ENCODE assay signal across 1 cellular context in the genomic region with DNA sequence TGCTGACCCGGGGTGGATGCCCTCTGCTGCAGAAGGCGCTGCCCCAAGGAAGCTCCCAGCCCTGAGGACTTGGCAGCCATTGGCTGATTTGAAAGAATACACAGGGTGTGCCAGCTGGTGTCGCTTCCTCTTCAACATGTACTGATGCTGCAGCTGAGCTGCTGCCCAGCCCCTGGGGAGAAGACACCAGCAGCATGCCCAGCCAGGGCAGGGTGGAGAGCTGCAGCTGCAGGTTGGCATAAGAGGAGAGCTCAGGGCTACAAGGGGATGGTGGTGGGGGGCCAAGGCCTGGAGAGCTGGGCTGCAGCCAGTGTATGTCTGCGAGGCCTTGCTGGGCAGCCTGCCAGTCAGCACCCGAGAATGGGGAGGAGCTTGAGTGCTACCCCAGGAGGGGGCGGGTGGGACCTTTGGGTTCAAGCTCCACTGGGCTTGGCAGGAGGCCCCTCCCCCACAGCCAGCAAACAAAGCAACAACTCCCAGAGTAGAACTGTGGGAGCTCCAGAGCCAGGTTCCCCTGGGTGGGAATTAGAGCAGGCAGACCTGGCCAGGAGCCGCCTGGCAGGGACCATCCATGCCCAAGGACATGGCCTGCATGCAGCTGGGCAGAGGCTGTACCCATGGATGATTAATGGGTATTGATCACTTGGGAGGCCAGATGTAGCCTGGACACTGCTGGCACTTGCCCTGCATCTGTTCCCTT.
TF ChIP-seq lines count a peak whose summit lies in the region.

No MANE protein-coding gene starts in this region.

TF ChIP-seq in IMR-90, 13 proteins besides CTCF, POLR2A, EP300 and RAD21:
- no peak for TF ChIP-seq CHD1 (IDR thresholded peaks at IDR 0.05; ENCODE audit: low read depth, low read length)
- TF ChIP-seq RCOR1 (IDR thresholded peaks at IDR 0.05; ENCODE audit: insufficient replicate concordance, low read length), result no peak
- TF ChIP-seq MXI1 (IDR thresholded peaks at IDR 0.05; ENCODE audit: borderline replicate concordance, low read depth, low read length), result no peak
- no peak for TF ChIP-seq MAZ (IDR thresholded peaks at IDR 0.05; ENCODE audit: borderline replicate concordance, low read depth, low read length)
- TF ChIP-seq NFE2L2 (IDR thresholded peaks at IDR 0.05; ENCODE audit: low read depth, low read length), result no peak
- TF ChIP-seq SMC3 (IDR thresholded peaks at IDR 0.05; ENCODE audit: low read depth, low read length), result no peak
- no peak for TF ChIP-seq CEBPB (IDR thresholded peaks at IDR 0.05; ENCODE audit: low read depth, low read length)
- TF ChIP-seq, protein P1, sequence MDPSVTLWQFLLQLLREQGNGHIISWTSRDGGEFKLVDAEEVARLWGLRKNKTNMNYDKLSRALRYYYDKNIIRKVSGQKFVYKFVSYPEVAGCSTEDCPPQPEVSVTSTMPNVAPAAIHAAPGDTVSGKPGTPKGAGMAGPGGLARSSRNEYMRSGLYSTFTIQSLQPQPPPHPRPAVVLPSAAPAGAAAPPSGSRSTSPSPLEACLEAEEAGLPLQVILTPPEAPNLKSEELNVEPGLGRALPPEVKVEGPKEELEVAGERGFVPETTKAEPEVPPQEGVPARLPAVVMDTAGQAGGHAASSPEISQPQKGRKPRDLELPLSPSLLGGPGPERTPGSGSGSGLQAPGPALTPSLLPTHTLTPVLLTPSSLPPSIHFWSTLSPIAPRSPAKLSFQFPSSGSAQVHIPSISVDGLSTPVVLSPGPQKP (IDR thresholded peaks at IDR 0.05; ENCODE audit: borderline replicate concordance, low read depth, low read length), result no peak
- no peak for TF ChIP-seq BHLHE40 (IDR thresholded peaks at IDR 0.05; ENCODE audit: low read depth, low read length)
- TF ChIP-seq MAFK (IDR thresholded peaks at IDR 0.05; ENCODE audit: low read depth, low read length), result no peak
- TF ChIP-seq RFX5 (IDR thresholded peaks at IDR 0.05; ENCODE audit: low read depth, low read length), result no peak
- TF ChIP-seq, protein P2, sequence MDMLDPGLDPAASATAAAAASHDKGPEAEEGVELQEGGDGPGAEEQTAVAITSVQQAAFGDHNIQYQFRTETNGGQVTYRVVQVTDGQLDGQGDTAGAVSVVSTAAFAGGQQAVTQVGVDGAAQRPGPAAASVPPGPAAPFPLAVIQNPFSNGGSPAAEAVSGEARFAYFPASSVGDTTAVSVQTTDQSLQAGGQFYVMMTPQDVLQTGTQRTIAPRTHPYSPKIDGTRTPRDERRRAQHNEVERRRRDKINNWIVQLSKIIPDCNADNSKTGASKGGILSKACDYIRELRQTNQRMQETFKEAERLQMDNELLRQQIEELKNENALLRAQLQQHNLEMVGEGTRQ (IDR thresholded peaks at IDR 0.05; ENCODE audit: low read depth, low read length), result no peak
- TF ChIP-seq FOS (IDR thresholded peaks at IDR 0.05; ENCODE audit: low read depth, low read length), result no peak
